In genomic region chr17:42179335-42179734, GRCh38 we compare ENCODE assay signal across 1 cellular context.
TF ChIP-seq lines count a peak whose summit lies in the region.

No MANE protein-coding gene starts in this region.

TF ChIP-seq in HepG2, 621 proteins besides CTCF, POLR2A, EP300 and RAD21:
- TF ChIP-seq MAZ (IDR thresholded peaks at IDR 0.05; ENCODE audit: borderline replicate concordance, low read depth, low read length): no peak
- 0 out of 2 replicates have a peak, but pooled peaks have one; percentile 15 for TF ChIP-seq MAZ (CRISPR knock-in tag; IDR thresholded peaks at IDR 0.05; ENCODE audit: low read depth)
- TF ChIP-seq BCL3 (CRISPR knock-in tag; IDR thresholded peaks at IDR 0.05): no peak
- TF ChIP-seq MNT (IDR thresholded peaks at IDR 0.05): peak; percentile 61
- TF ChIP-seq ZMAT5 (CRISPR knock-in tag; IDR thresholded peaks at IDR 0.05; ENCODE audit: borderline replicate concordance, low read depth): no peak
- no peak for TF ChIP-seq LCORL (IDR thresholded peaks at IDR 0.05)
- no peak for TF ChIP-seq LCORL (CRISPR knock-in tag; IDR thresholded peaks at IDR 0.05)
- no peak for TF ChIP-seq TAF1 (CRISPR knock-in tag; IDR thresholded peaks at IDR 0.05)
